13 cellular contexts compared by ENCODE assay signal in the genomic region with DNA sequence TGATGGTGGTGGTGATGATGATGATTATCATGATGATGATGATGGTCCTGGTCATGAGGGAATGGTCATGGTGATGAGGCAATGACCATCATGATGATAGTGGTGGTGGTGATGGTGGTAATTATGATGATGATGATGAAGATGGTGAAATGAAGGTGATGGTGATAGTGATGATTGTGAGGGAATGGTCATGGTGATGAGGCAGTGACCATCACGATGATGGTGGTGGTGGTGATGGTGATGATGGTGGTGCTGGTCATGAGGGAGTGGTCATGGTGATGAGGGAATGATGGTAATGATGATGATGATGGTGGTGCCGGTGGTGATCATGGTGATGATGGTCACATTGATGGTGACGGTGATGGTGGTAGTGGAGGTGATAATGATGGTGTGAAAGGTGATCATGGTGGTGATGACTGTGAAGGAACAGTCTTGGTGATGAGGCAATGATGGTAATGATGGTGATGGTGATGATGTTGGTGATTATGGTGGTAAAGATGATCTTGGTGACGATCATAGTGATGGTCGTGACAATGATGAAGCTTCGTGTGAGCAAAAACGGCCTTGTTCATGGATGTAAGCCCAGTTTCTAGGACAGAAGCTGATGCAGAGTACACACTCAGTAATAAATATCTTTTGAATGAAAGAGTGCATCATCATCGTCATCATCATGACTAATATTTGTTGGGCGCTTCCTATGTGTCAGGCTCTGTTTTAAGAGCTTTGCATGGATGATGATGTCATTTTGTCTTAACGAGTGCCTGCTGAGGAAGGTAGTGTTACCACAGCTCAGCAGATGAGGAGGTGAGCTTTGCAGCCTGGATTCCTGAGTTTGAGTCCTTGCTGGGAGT. TPM values are rescaled to one million over a fixed set of nuclear protein-coding genes. Genes with fewer than 3 reads are reported as not detected.
DNase-seq lines count a peak whose midpoint lies in the region; ATAC-seq and TF ChIP-seq lines count a peak whose summit lies in the region.
"Had no signal": no experiment of that assay in that cellular context is flagged by ENCODE, and none has a peak within 500 bp of the region (broad histone marks: within the 10 kb centered on the region; RNA-seq: fewer than 3 reads in every experiment).

No MANE protein-coding gene starts in this region.

- TF ChIP-seq CTCF in mucosa of descending colon (IDR thresholded peaks at IDR 0.05) (no peak), tibial artery (IDR thresholded peaks at IDR 0.05) (no peak)

- H3K4me2 ChIP-seq in GM23248 (ENCODE audit: unreplicated experiment), result no peak overlapping the region

- H3K9me3 ChIP-seq in GM23248 (ENCODE audit: low read depth) (no peaks in the 10 kb centered on the region), mucosa of descending colon (no peaks in the 10 kb centered on the region), tibial artery (no peaks in the 10 kb centered on the region)
- H3K9me3 ChIP-seq: testis had no signal

- H3K36me3 ChIP-seq in ACC112 (ENCODE audit: insufficient read depth, low read length) (no peaks in the 10 kb centered on the region), GM23248 (ENCODE audit: low read depth) (no peaks in the 10 kb centered on the region), mucosa of descending colon (ENCODE audit: low read depth) (no peaks in the 10 kb centered on the region), tibial artery (no peaks in the 10 kb centered on the region)

- H3K9me2 ChIP-seq in GM23248 (ENCODE audit: insufficient read depth), result no peaks in the 10 kb centered on the region

- H3K9ac ChIP-seq in GM23248, result no peak overlapping the region
- H3K9ac ChIP-seq: parathyroid adenoma had no signal

- peaks cover 15% of the 10 kb centered on the region for H3F3A ChIP-seq in GM23248 (ENCODE audit: insufficient read depth)

- H3K4me1 ChIP-seq in ACC112 (ENCODE audit: control insufficient read depth, insufficient read depth, low read length, unreplicated experiment) (peaks cover 3% of the 10 kb centered on the region), GM23248 (ENCODE audit: insufficient read depth) (no peaks in the 10 kb centered on the region), mucosa of descending colon (ENCODE audit: low read depth) (no peaks in the 10 kb centered on the region), tibial artery (peaks cover 0 to 10% (median 5%) of the 10 kb centered on the region in 4 donors)

- intact Hi-C loops in mucosa of descending colon (cut with DNase I, micrococcal nuclease) (no loop called here), tibial artery (cut with DNase I; ENCODE audit: low total_unique reads) (loop anchor here (5.0 kb wide), 1 partner anchor 103 kb away; a partner anchor contains a TSS)

- ATAC-seq in mucosa of descending colon (no peak), GM21786 (IDR thresholded peaks at IDR 0.05; ENCODE audit: unreplicated experiment) (no peak)

- no peaks in the 10 kb centered on the region for H3K27me3 ChIP-seq in ACC112 (ENCODE audit: insufficient read depth, low read length)
- H3K27me3 ChIP-seq in GM23248 (replicated peaks; ENCODE audit: insufficient read depth), result no peaks in the 10 kb centered on the region
- H3K27me3 ChIP-seq in tibial artery, result peaks cover 0 to 37% of the 10 kb centered on the region in 2 donors
- H3K27me3 ChIP-seq: testis had no signal

- no peaks in the 10 kb centered on the region for H4K20me1 ChIP-seq in GM23248 (ENCODE audit: insufficient read depth)

- in situ Hi-C loops in GM23248 (cut with MboI), result no loop called here

- H2AFZ ChIP-seq in ACC112 (ENCODE audit: low read length, unreplicated experiment) (no peak overlapping the region), GM23248 (no peak overlapping the region)
- H2AFZ ChIP-seq: parathyroid adenoma had no signal

- 44 to 57% methylated on average over 10 of the region's 10 CpGs for WGBS in GM23248 (ENCODE audit: low coverage in 1 of 2, low lambda C conversion rate in 2 of 2, missing lambda C conversion rate in 2 of 2), 2 experiments

- H3K79me2 ChIP-seq in ACC112 (ENCODE audit: control insufficient read depth, insufficient read depth, low read length, unreplicated experiment), result no peaks in the 10 kb centered on the region
- no peaks in the 10 kb centered on the region for H3K79me2 ChIP-seq in GM23248 (ENCODE audit: insufficient read depth)
- H3K79me2 ChIP-seq: parathyroid adenoma had no signal

- H3K4me3 ChIP-seq in ACC112 (ENCODE audit: low read depth, low read length) (no peak overlapping the region), GM23248 (no peak overlapping the region), mucosa of descending colon (no peak overlapping the region), tibial artery (no peak overlapping the region)
- H3K4me3 ChIP-seq: testis had no signal

- peak overlapping the region; percentile 36; the same call in 1 of the 2 replicates for H3K27ac ChIP-seq in ACC112 (ENCODE audit: low read depth, low read length)
- H3K27ac ChIP-seq in GM23248, result peak overlapping the region; percentile 43
- no peak overlapping the region for H3K27ac ChIP-seq in tibial artery
- H3K27ac ChIP-seq: parathyroid adenoma, testis had no signal

- DNase-seq in GM23248, result peak; percentile 95
- peak; percentile 63 for DNase-seq in RPMI7951 (ENCODE audit: low read depth)
- peak; percentile 70 for DNase-seq in fibroblast of peridontal ligament (ENCODE audit: extremely low read depth)
- no peak for DNase-seq in mucosa of descending colon
- no peak for DNase-seq in tibial artery
- DNase-seq in cerebellum (ENCODE audit: low spot score), result no peak
- DNase-seq: CD4-positive, alpha-beta memory T cell; NCI-H146; testis had no signal

RNA-seq across cellular contexts. Expression of a gene that starts 17.2 kb away (rescaled TPM):
- total RNA-seq in GM23248 (2014; rRNA removed; shearing (Covaris generic)), result not detected in 2 replicates
- polyA plus RNA-seq in GM23248 (2016; fragmentation: Nextera tagmentation; extraction: Ambion mirVana), result not detected in 2 replicates
- total RNA-seq in RPMI7951 (2014; rRNA removed; shearing (Covaris generic)), result not detected in 2 replicates
- total RNA-seq in mucosa of descending colon (not detected), cerebellum (not detected)
- total RNA-seq: CD4-positive, alpha-beta memory T cell; lung microvascular endothelial cell had no signal
- polyA plus RNA-seq: CD4-positive, alpha-beta memory T cell had no signal

RNA-seq across cellular contexts. Expression of a gene that starts 25.7 kb away (rescaled TPM):
- total RNA-seq in GM23248 (2014; rRNA removed; shearing (Covaris generic)), result not detected in 2 replicates
- not detected in 2 replicates for polyA plus RNA-seq in GM23248 (2016; fragmentation: Nextera tagmentation; extraction: Ambion mirVana)
- 0.24 TPM in 1 of 2 replicates, not detected in the other for total RNA-seq in RPMI7951 (2014; rRNA removed; shearing (Covaris generic))
- total RNA-seq in mucosa of descending colon (under 1 TPM in 2 of 3 donors, not detected in 1; 0.34 to 0.54 TPM), cerebellum (not detected)
- total RNA-seq: CD4-positive, alpha-beta memory T cell had no signal
- polyA plus RNA-seq: CD4-positive, alpha-beta memory T cell had no signal

RNA-seq across cellular contexts. Expression of a gene that starts 31.4 kb away (rescaled TPM):
- 12.6 and 14.4 TPM in 2 replicates for total RNA-seq in GM23248 (2014; rRNA removed; shearing (Covaris generic))
- 9.8 and 10.0 TPM in 2 replicates for polyA plus RNA-seq in GM23248 (2016; fragmentation: Nextera tagmentation; extraction: Ambion mirVana)
- 3.2 and 3.6 TPM in 2 replicates for total RNA-seq in RPMI7951 (2014; rRNA removed; shearing (Covaris generic))
- 10 to 100 TPM in 1 of 3 donors, 1 to 10 TPM in 2; 2.6 to 35.0 (median 4.0) TPM for total RNA-seq in mucosa of descending colon
- 1.4 TPM for total RNA-seq in cerebellum
- total RNA-seq: lung microvascular endothelial cell had no signal
- polyA plus RNA-seq: CD4-positive, alpha-beta memory T cell had no signal

RNA-seq across cellular contexts. Expression of a gene that starts 34.7 kb away (rescaled TPM):
- total RNA-seq in GM23248 (2014; rRNA removed; shearing (Covaris generic)), result 13.4 and 13.9 TPM in 2 replicates
- 11.1 and 12.0 TPM in 2 replicates for polyA plus RNA-seq in GM23248 (2016; fragmentation: Nextera tagmentation; extraction: Ambion mirVana)
- 18.5 and 25.3 TPM in 2 replicates for total RNA-seq in RPMI7951 (2014; rRNA removed; shearing (Covaris generic))
- total RNA-seq in mucosa of descending colon (10 to 100 TPM in 1 of 3 donors, 1 to 10 TPM in 2; 3.9 to 21.7 (median 5.5) TPM), cerebellum (9.6 TPM)

RNA-seq across cellular contexts. Expression of a gene that starts 43.3 kb away (rescaled TPM):
- 1.7 and 4.3 TPM in 2 replicates for total RNA-seq in GM23248 (2014; rRNA removed; shearing (Covaris generic))
- 1.1 TPM in 2 replicates for polyA plus RNA-seq in GM23248 (2016; fragmentation: Nextera tagmentation; extraction: Ambion mirVana)
- total RNA-seq in RPMI7951 (2014; rRNA removed; shearing (Covaris generic)), result 3.1 and 5.3 TPM in 2 replicates
- total RNA-seq in mucosa of descending colon (10 to 100 TPM in 1 of 3 donors, 1 to 10 TPM in 2; 6.8 to 11.1 (median 7.9) TPM), cerebellum (0.91 TPM)

Comparison
In these comparisons a context has a peak if more than half of its experiments do, and no peak if none do; other contexts are left out.
1. H3K27ac ChIP-seq: peak in ACC112 (single experiment) and GM23248 (single experiment); none in tibial artery (0 of 2).
2. DNase-seq: peak in GM23248 (single experiment), RPMI7951 (single experiment) and fibroblast of peridontal ligament (single experiment); none in mucosa of descending colon (0 of 3), tibial artery (0 of 2) and cerebellum (single experiment).